ENCODE assay signal across 29 cellular contexts in genomic region chr4:47167391-47167790, GRCh38.
DNase-seq lines count a peak whose midpoint lies in the region; ATAC-seq, FAIRE-seq and TF ChIP-seq lines count a peak whose summit lies in the region.
"Had no signal": no experiment of that assay in that cellular context is flagged by ENCODE, and none has a peak within 500 bp of the region (broad histone marks: within the 10 kb centered on the region; RNA-seq: fewer than 3 reads in every experiment).

No MANE protein-coding gene starts in this region.

- H2BK5ac ChIP-seq in IMR-90 (ENCODE audit: low read depth, low read length, poor library complexity, severe bottlenecking) (no peak overlapping the region), mesenchymal stem cell (ENCODE audit: low read depth, low read length, poor library complexity, severe bottlenecking) (no peak overlapping the region)

- H3K9me3 ChIP-seq in IMR-90 (ENCODE audit: control insufficient read depth, insufficient read depth, low read length) (no peaks in the 10 kb centered on the region), astrocyte (ENCODE audit: insufficient read depth, low read depth, low read length) (no peaks in the 10 kb centered on the region), mesenchymal stem cell (ENCODE audit: control insufficient read depth, low read length) (no peaks in the 10 kb centered on the region), uterus (no peaks in the 10 kb centered on the region)
- H3K9me3 ChIP-seq: Caco-2, HAP-1, MG63 had no signal

- ATAC-seq in IMR-90 (ENCODE audit: low read depth) = no peak
- no peak for ATAC-seq in GM21526 (IDR thresholded peaks at IDR 0.05; ENCODE audit: low FRiP score, unreplicated experiment)
- ATAC-seq: CD8-positive, alpha-beta T cell; HepG2; K562; T-helper 17 cell had no signal

- H2BK120ac ChIP-seq in IMR-90 (ENCODE audit: low read depth, low read length) = no peak overlapping the region
- no peak overlapping the region for H2BK120ac ChIP-seq in mesenchymal stem cell (ENCODE audit: low read depth, low read length)

- H2BK15ac ChIP-seq in IMR-90 (ENCODE audit: low read depth, low read length) = no peak overlapping the region
- H2BK15ac ChIP-seq in mesenchymal stem cell (ENCODE audit: low read depth, poor library complexity, severe bottlenecking) = no peak overlapping the region

- no peak overlapping the region for H2AK5ac ChIP-seq in IMR-90 (ENCODE audit: low read depth, low read length)
- no peak overlapping the region for H2AK5ac ChIP-seq in mesenchymal stem cell (ENCODE audit: low read length, severe bottlenecking)

- dilution Hi-C loops in IMR-90 (cut with HindIII; ENCODE audit: low sequenced_read_pairs, unreplicated experiment) = no loop called here

- no peak overlapping the region for H4K5ac ChIP-seq in IMR-90 (ENCODE audit: low read depth, low read length)

- no peak overlapping the region for H2BK12ac ChIP-seq in mesenchymal stem cell (ENCODE audit: low read length in 2 of 2)

- H3K36me3 Mint-ChIP-seq in astrocyte (ENCODE audit: low read depth, unreplicated experiment) = no peaks in the 10 kb centered on the region
- H3K36me3 Mint-ChIP-seq: CD8-positive, alpha-beta T cell had no signal

- TF ChIP-seq POLR2A in IMR-90 (IDR thresholded peaks at IDR 0.05; ENCODE audit: low read depth, low read length) (no peak), uterus (IDR thresholded peaks at IDR 0.05) (no peak)

- H3K4me1 ChIP-seq in IMR-90 (ENCODE audit: control insufficient read depth, insufficient read depth, low read length) (no peaks in the 10 kb centered on the region), astrocyte (ENCODE audit: insufficient read depth, low read length) (no peaks in the 10 kb centered on the region), mesenchymal stem cell (ENCODE audit: control insufficient read depth, insufficient read depth, low read depth, low read length) (no peaks in the 10 kb centered on the region), uterus (no peaks in the 10 kb centered on the region)
- H3K4me1 ChIP-seq: Caco-2, HAP-1 had no signal

- no peak overlapping the region for H3K56ac ChIP-seq in IMR-90 (ENCODE audit: extremely low read depth, insufficient read depth, low read length)

- POLR2A ChIA-PET in IMR-90 (lab: Charles Lee; ENCODE audit: unreplicated experiment) = no interaction called here

- no peaks in the 10 kb centered on the region for H3K27me3 Mint-ChIP-seq in astrocyte (ENCODE audit: low read depth, unreplicated experiment)
- H3K27me3 Mint-ChIP-seq: B cell, T-helper 17 cell had no signal

- no TSS peak for BruUV-seq in IMR-90 (replicated peaks; lab: Mats Ljungman, UMichigan)

- peak overlapping the region; percentile 51; the same call in 1 of the 2 replicates for H2BK20ac ChIP-seq in IMR-90 (ENCODE audit: low read depth, low read length)

- H4K20me1 ChIP-seq in IMR-90 (ENCODE audit: insufficient read depth, low read length) = no peaks in the 10 kb centered on the region
- no peaks in the 10 kb centered on the region for H4K20me1 ChIP-seq in astrocyte (ENCODE audit: insufficient read depth, low read length)

- H3K27me3 ChIP-seq in IMR-90 (ENCODE audit: control insufficient read depth, insufficient read depth, low read length) = no peaks in the 10 kb centered on the region
- no peaks in the 10 kb centered on the region for H3K27me3 ChIP-seq in astrocyte (ENCODE audit: insufficient read depth, low read length)
- H3K27me3 ChIP-seq in mesenchymal stem cell (ENCODE audit: control insufficient read depth in 1 of 2, insufficient read depth in 1 of 2, low read length in 2 of 2) = no peaks in the 10 kb centered on the region
- H3K27me3 ChIP-seq in uterus = no peaks in the 10 kb centered on the region
- H3K27me3 ChIP-seq: MG63 had no signal

- H3K27ac ChIP-seq in IMR-90 (ENCODE audit: insufficient read depth, low read length) = no peak overlapping the region
- no peak overlapping the region for H3K27ac ChIP-seq in astrocyte (ENCODE audit: low read depth, low read length)
- H3K27ac ChIP-seq in mesenchymal stem cell (ENCODE audit: low read length, poor library complexity, severe bottlenecking) = no peak overlapping the region
- no peak overlapping the region for H3K27ac ChIP-seq in uterus
- H3K27ac ChIP-seq: C4-2B, GM23248, HL-60, SK-N-MC had no signal

- H3K4me2 ChIP-seq in IMR-90 (ENCODE audit: low read depth, low read length) (no peak overlapping the region), astrocyte (ENCODE audit: low read length) (no peak overlapping the region), mesenchymal stem cell (ENCODE audit: low read length, poor library complexity, severe bottlenecking) (no peak overlapping the region)

- H3K4ac ChIP-seq in IMR-90 (ENCODE audit: low read depth, low read length) (no peak overlapping the region; the same call in 1 of the 2 replicates), mesenchymal stem cell (ENCODE audit: low read depth in 1 of 2, low read length in 2 of 2) (no peak overlapping the region)

- in situ Hi-C loops in IMR-90 (cut with MboI; ENCODE audit: low sequenced_read_pairs) = no loop called here

- no peak for FAIRE-seq in astrocyte (lab: Jason Lieb, UNC)
- FAIRE-seq: GM12892, GM19239, HepG2, K562, RCC 7860 had no signal

- peak overlapping the region; percentile 27 for H3K27ac Mint-ChIP-seq in astrocyte (ENCODE audit: unreplicated experiment)
- H3K27ac Mint-ChIP-seq: B cell; CD8-positive, alpha-beta T cell; HFFc6; T-helper 17 cell had no signal

- TF ChIP-seq RAD21 in IMR-90 (IDR thresholded peaks at IDR 0.05; ENCODE audit: low read length) = no peak

- H4K8ac ChIP-seq in IMR-90 (ENCODE audit: low read depth in 2 of 2, low read length in 2 of 2) (no peak overlapping the region), mesenchymal stem cell (ENCODE audit: low read length) (no peak overlapping the region)

- no peak overlapping the region for H3K4me3 ChIP-seq in IMR-90 (ENCODE audit: insufficient read depth, low read depth, low read length)
- H3K4me3 ChIP-seq in astrocyte (ENCODE audit: insufficient read depth, low read depth, low read length) = no peak overlapping the region
- H3K4me3 ChIP-seq in mesenchymal stem cell (ENCODE audit: insufficient read depth in 1 of 2, low read depth in 1 of 2, low read length in 2 of 2) = no peak overlapping the region
- H3K4me3 ChIP-seq in uterus = no peak overlapping the region
- H3K4me3 ChIP-seq: GM23248, HAP-1, K562, MG63, SK-N-MC had no signal

- H3K36me3 ChIP-seq in IMR-90 (ENCODE audit: control insufficient read depth, insufficient read depth, low read length) (no peaks in the 10 kb centered on the region), astrocyte (ENCODE audit: insufficient read depth, low read length) (no peaks in the 10 kb centered on the region), mesenchymal stem cell (ENCODE audit: control insufficient read depth in 1 of 2, insufficient read depth in 2 of 2, low read depth in 1 of 2, low read length in 2 of 2) (no peaks in the 10 kb centered on the region), uterus (no peaks in the 10 kb centered on the region)
- H3K36me3 ChIP-seq: HAP-1, MG63 had no signal

- intact Hi-C loops in IMR-90 (cut with micrococcal nuclease) = no loop called here
- intact Hi-C loops in uterus (cut with DNase I; ENCODE audit: low total_unique reads) = no loop called here

- TF ChIP-seq CTCF in IMR-90 (conservative IDR thresholded peaks at IDR 0.05; ENCODE audit: low read depth, low read length) (no peak), astrocyte (IDR thresholded peaks at IDR 0.05; ENCODE audit: insufficient read depth, low read depth, low read length) (no peak), uterus (IDR thresholded peaks at IDR 0.05) (no peak)

- CTCF ChIA-PET in IMR-90 (lab: Yijun Ruan, JAX) = interaction anchor here (0.6 kb wide), 1 partner anchor 107 kb away, joined by 4 read pairs; no protein-coding TSS in a partner anchor

- H3K4me3 Mint-ChIP-seq in astrocyte (ENCODE audit: unreplicated experiment) = no peak overlapping the region
- H3K4me3 Mint-ChIP-seq: B cell; CD8-positive, alpha-beta T cell; HFFc6; T-helper 17 cell had no signal

- H2AFZ ChIP-seq in IMR-90 (replicated peaks; ENCODE audit: low read length, poor library complexity) (no peak overlapping the region), astrocyte (ENCODE audit: low read depth, low read length) (no peak overlapping the region), mesenchymal stem cell (ENCODE audit: low read depth, low read length) (no peak overlapping the region)
- H2AFZ ChIP-seq: GM23248 had no signal

- H3K4me1 Mint-ChIP-seq in astrocyte (ENCODE audit: low read depth, unreplicated experiment) = peaks cover 11% of the 10 kb centered on the region
- H3K4me1 Mint-ChIP-seq: B cell, T-helper 17 cell had no signal

- WGBS in IMR-90 (ENCODE audit: extremely low coverage in 2 of 2, insufficient read length in 1 of 2), 2 experiments = no CpG with 5 or more reads among the region's 2 CpGs
- 19% methylated on average over 2 of the region's 2 CpGs for WGBS in mesenchymal stem cell

- no peak overlapping the region for H2AK9ac ChIP-seq in IMR-90 (replicated peaks; ENCODE audit: low read depth, low read length, poor library complexity)

- H4K91ac ChIP-seq in IMR-90 (ENCODE audit: insufficient read depth, low read depth, low read length) = no peak overlapping the region; the same call in 1 of the 2 replicates
- no peak overlapping the region for H4K91ac ChIP-seq in mesenchymal stem cell (ENCODE audit: low read length)

- H3K23ac ChIP-seq in IMR-90 (ENCODE audit: low read depth, low read length) (no peak overlapping the region), mesenchymal stem cell (ENCODE audit: low read length in 2 of 2) (no peak overlapping the region)

- H3K14ac ChIP-seq in IMR-90 (replicated peaks; ENCODE audit: low read depth, low read length) (0 out of 2 replicates have a peak overlapping the region, but pooled peaks have one; percentile 28), mesenchymal stem cell (ENCODE audit: low read length in 2 of 2) (no peak overlapping the region)

- no peaks in the 10 kb centered on the region for H3K79me2 ChIP-seq in astrocyte (ENCODE audit: insufficient read depth, low read length)

- H3K18ac ChIP-seq in IMR-90 (ENCODE audit: low read depth, low read length) (no peak overlapping the region), mesenchymal stem cell (ENCODE audit: low read depth in 1 of 2, low read length in 2 of 2) (peak overlapping the region in 1 of 2 experiments; percentile 59)

- H3K79me1 ChIP-seq in IMR-90 (ENCODE audit: low read depth in 1 of 2, low read length in 2 of 2) (no peaks in the 10 kb centered on the region), mesenchymal stem cell (replicated peaks; ENCODE audit: low read length, poor library complexity, severe bottlenecking) (no peaks in the 10 kb centered on the region)

- H3K9ac ChIP-seq in IMR-90 (ENCODE audit: low read depth, low read length) (no peak overlapping the region), astrocyte (ENCODE audit: low read length) (no peak overlapping the region), mesenchymal stem cell (ENCODE audit: low read length) (no peak overlapping the region)
- H3K9ac ChIP-seq: GM23248 had no signal

- peak; percentile 19 for DNase-seq in EL
- no peak for DNase-seq in IMR-90
- DNase-seq in astrocyte (ENCODE audit: low read depth) = peak; percentile 52
- DNase-seq in mesenchymal stem cell = peak; percentile 38
- DNase-seq in NCI-H1092 treated with DMSO at 0.1 percent for 48 hours (lab: John Stamatoyannopoulos, UW) = no peak
- no peak for DNase-seq in uterus
- DNase-seq: Caco-2; CD8-positive, alpha-beta T cell; GF-D8; GM23248; HFFc6; Kasumi-1; MG63; NCI-H2081; NCI-H774; SIG-M5; SW 1271; T-helper 17 cell had no signal

- H3K9me1 ChIP-seq in IMR-90 (ENCODE audit: insufficient read depth, low read length) = peaks cover 2% of the 10 kb centered on the region; the same call in 1 of the 2 replicates

- no peaks in the 10 kb centered on the region for H3K9me3 Mint-ChIP-seq in astrocyte (ENCODE audit: unreplicated experiment)
- H3K9me3 Mint-ChIP-seq: CD8-positive, alpha-beta T cell; HFFc6 had no signal

Comparison
In these comparisons a context has a peak if more than half of its experiments do, and no peak if none do; other contexts are left out.
1. DNase-seq: peak in EL (single experiment), astrocyte (single experiment) and mesenchymal stem cell (single experiment); none in IMR-90 (single experiment), NCI-H1092 treated with DMSO at 0.1 percent for 48 hours (single experiment) and uterus (0 of 2).